Comparison of ENCODE assay signal across 8 cellular contexts in the genomic region with DNA sequence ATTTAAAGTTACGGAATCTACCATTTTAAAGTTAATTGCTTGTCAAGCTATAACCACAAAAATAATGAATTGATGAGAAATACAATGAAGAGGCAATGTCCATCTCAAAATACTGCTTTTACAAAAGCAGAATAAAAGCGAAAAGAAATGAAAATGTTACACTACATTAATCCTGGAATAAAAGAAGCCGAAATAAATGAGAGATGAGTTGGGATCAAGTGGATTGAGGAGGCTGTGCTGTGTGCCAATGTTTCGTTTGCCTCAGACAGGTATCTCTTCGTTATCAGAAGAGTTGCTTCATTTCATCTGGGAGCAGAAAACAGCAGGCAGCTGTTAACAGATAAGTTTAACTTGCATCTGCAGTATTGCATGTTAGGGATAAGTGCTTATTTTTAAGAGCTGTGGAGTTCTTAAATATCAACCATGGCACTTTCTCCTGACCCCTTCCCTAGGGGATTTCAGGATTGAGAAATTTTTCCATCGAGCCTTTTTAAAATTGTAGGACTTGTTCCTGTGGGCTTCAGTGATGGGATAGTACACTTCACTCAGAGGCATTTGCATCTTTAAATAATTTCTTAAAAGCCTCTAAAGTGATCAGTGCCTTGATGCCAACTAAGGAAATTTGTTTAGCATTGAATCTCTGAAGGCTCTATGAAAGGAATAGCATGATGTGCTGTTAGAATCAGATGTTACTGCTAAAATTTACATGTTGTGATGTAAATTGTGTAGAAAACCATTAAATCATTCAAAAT. TPM values are rescaled to one million over a fixed set of nuclear protein-coding genes. Genes with fewer than 3 reads are reported as not detected.
DNase-seq lines count a peak whose midpoint lies in the region; TF ChIP-seq lines count a peak whose summit lies in the region.

No MANE protein-coding gene starts in this region.

- peak overlapping the region; percentile 85 for H3K4me3 ChIP-seq in A673 (ENCODE audit: low read depth, low read length, poor library complexity, severe bottlenecking)
- H3K4me3 ChIP-seq in HUES48 (ENCODE audit: low read depth, low read length) = peak overlapping the region; percentile 92
- peak overlapping the region; percentile 99 for H3K4me3 ChIP-seq in brain microvascular endothelial cell (ENCODE audit: low read depth, low read length)

- POLR2A ChIA-PET in A673 (lab: Charles Lee; ENCODE audit: low non-redundant PET) = interaction anchor here (0.5 to 2.1 kb wide), 6 partner anchors 11 to 95 kb away, joined by 4 to 14 read pairs (median 6); partner anchors contain the start of gene NEAT1

- H3K9me3 ChIP-seq in A673 (ENCODE audit: low read depth, low read length, poor library complexity, severe bottlenecking) (no peaks in the 10 kb centered on the region), HUES48 (ENCODE audit: control insufficient read depth, insufficient read depth, low read length) (no peaks in the 10 kb centered on the region)

- CTCF ChIA-PET in A673 (lab: Charles Lee) = no interaction called here

- TF ChIP-seq CTCF in A673 (conservative IDR thresholded peaks at IDR 0.05; ENCODE audit: low read depth, low read length) (no peak), brain microvascular endothelial cell (IDR thresholded peaks at IDR 0.05; ENCODE audit: low read depth, low read length, missing control alignments) (no peak)

- H3K4me1 ChIP-seq in A673 (ENCODE audit: insufficient read depth, low read length, poor library complexity, severe bottlenecking) = peaks cover 39% of the 10 kb centered on the region
- peaks cover 20% of the 10 kb centered on the region for H3K4me1 ChIP-seq in HUES48 (ENCODE audit: control insufficient read depth, insufficient read depth, low read length)

- peak overlapping the region; percentile 7 for H3K27ac ChIP-seq in A673 (ENCODE audit: low read depth, low read length, poor library complexity, severe bottlenecking)
- H3K27ac ChIP-seq in HUES48 (ENCODE audit: low read depth, low read length) = peak overlapping the region; percentile 27
- H3K27ac ChIP-seq in brain microvascular endothelial cell = peak overlapping the region; percentile 93

- H3K27me3 ChIP-seq in A673 (replicated peaks; ENCODE audit: insufficient read depth, low read depth, low read length, poor library complexity) = no peaks in the 10 kb centered on the region
- no peaks in the 10 kb centered on the region for H3K27me3 ChIP-seq in HUES48 (ENCODE audit: control insufficient read depth, insufficient read depth, low read length)
- H3K27me3 ChIP-seq in brain microvascular endothelial cell (replicated peaks) = no peaks in the 10 kb centered on the region

- H3K36me3 ChIP-seq in A673 (ENCODE audit: insufficient read depth, low read length, poor library complexity, severe bottlenecking) (peaks cover 80% of the 10 kb centered on the region), HUES48 (ENCODE audit: control insufficient read depth, insufficient read depth, low read length) (peaks cover 67% of the 10 kb centered on the region), brain microvascular endothelial cell (replicated peaks) (peaks cover 71% of the 10 kb centered on the region)

- no TSS peak for BruUV-seq in A673 (replicated peaks; lab: Mats Ljungman, UMichigan)

- intact Hi-C loops in A673 (cut with micrococcal nuclease; ENCODE audit: unreplicated experiment) = loop anchor here (2.0 kb wide), 1 partner anchor 84 kb away; no protein-coding TSS in a partner anchor

- DNase-seq in A673 (ENCODE audit: low spot score) = no peak
- peak; percentile 41 for DNase-seq in brain microvascular endothelial cell
- DNase-seq in lung microvascular endothelial cell (ENCODE audit: low read depth in 2 of 2) = peak; percentile 42 to 44
- no peak for DNase-seq in stimulated activated CD4-positive, alpha-beta T cell treated with anti-CD3 and anti-CD28 coated beads, Interleukin-1b, Interleukin-23, amount 100 ng/mL, for 48 hours
- no peak for DNase-seq in hippocampal formation (lab: John Stamatoyannopoulos, UW)
- no peak for DNase-seq in NCI-H2196 (lab: John Stamatoyannopoulos, UW; ENCODE audit: unreplicated experiment)
- no peak for DNase-seq in MV-4-11 (lab: John Stamatoyannopoulos, UW)

- in situ Hi-C loops in brain microvascular endothelial cell (cut with HindIII; ENCODE audit: low pct_ligation_motif_present, low sequenced_read_pairs) = no loop called here

- H3K9ac ChIP-seq in HUES48 (ENCODE audit: low read depth, low read length) = peak overlapping the region; percentile 99

RNA-seq across cellular contexts. Expression of gene MALAT1, which starts 4.2 kb away (rescaled TPM):
- total RNA-seq in A673 (2021) (4,586 and 4,701 TPM in 2 replicates), lung microvascular endothelial cell (1,818 and 2,739 TPM in 2 replicates)

RNA-seq across cellular contexts. Expression of gene SCYL1, which starts 21.9 kb away (rescaled TPM):
- total RNA-seq in A673 (2021) = 90.6 and 95.7 TPM in 2 replicates
- 36.6 and 46.6 TPM in 2 replicates for total RNA-seq in lung microvascular endothelial cell

RNA-seq across cellular contexts. Expression of gene LTBP3, which starts 55.1 kb away (rescaled TPM):
- 92.1 and 123 TPM in 2 replicates for total RNA-seq in A673 (2021)
- total RNA-seq in lung microvascular endothelial cell = 20.5 and 23.0 TPM in 2 replicates

Comparison
In these comparisons a context has a peak if more than half of its experiments do, and no peak if none do; other contexts are left out.
1. DNase-seq: peak in brain microvascular endothelial cell (single experiment) and lung microvascular endothelial cell (2 of 2); none in A673 (single experiment), stimulated activated CD4-positive, alpha-beta T cell treated with anti-CD3 and anti-CD28 coated beads, Interleukin-1b, Interleukin-23, amount 100 ng/mL, for 48 hours (single experiment), hippocampal formation (0 of 2), NCI-H2196 (single experiment) and MV-4-11 (single experiment).
2. H3K27ac ChIP-seq: peak in every context shown above with its lines; median percentile 93 in brain microvascular endothelial cell; 27 in HUES48; 7 in A673.
3. Peak in every context shown above with its lines, with median percentiles within 50 percentile points of each other: H3K4me3 ChIP-seq.